In genomic region chr1:33805988-33806387, GRCh38 we compare ENCODE assay signal across 1 cellular context.
TF ChIP-seq lines count a peak whose summit lies in the region.

No MANE protein-coding gene starts in this region.

TF ChIP-seq in GM23338, 12 proteins besides CTCF, POLR2A, EP300 and RAD21 (continued from another document):
- TF ChIP-seq REST (IDR thresholded peaks at IDR 0.05; ENCODE audit: unreplicated experiment) (no peak), CREB1 (CRISPR knock-in tag; IDR thresholded peaks at IDR 0.05; ENCODE audit: low read depth) (no peak), EZH2phosphoT487 (IDR thresholded peaks at IDR 0.05; ENCODE audit: unreplicated experiment) (no peak), NANOG (IDR thresholded peaks at IDR 0.05; ENCODE audit: borderline replicate concordance) (no peak), ZNF462 (CRISPR knock-in tag; IDR thresholded peaks at IDR 0.05) (no peak), ZNF331 (CRISPR knock-in tag; IDR thresholded peaks at IDR 0.05; ENCODE audit: low read depth) (no peak)
TF ChIP-seq in GM23338: peak in this region for 0.
